ENCODE assay signal across 1 cellular context in the genomic region with DNA sequence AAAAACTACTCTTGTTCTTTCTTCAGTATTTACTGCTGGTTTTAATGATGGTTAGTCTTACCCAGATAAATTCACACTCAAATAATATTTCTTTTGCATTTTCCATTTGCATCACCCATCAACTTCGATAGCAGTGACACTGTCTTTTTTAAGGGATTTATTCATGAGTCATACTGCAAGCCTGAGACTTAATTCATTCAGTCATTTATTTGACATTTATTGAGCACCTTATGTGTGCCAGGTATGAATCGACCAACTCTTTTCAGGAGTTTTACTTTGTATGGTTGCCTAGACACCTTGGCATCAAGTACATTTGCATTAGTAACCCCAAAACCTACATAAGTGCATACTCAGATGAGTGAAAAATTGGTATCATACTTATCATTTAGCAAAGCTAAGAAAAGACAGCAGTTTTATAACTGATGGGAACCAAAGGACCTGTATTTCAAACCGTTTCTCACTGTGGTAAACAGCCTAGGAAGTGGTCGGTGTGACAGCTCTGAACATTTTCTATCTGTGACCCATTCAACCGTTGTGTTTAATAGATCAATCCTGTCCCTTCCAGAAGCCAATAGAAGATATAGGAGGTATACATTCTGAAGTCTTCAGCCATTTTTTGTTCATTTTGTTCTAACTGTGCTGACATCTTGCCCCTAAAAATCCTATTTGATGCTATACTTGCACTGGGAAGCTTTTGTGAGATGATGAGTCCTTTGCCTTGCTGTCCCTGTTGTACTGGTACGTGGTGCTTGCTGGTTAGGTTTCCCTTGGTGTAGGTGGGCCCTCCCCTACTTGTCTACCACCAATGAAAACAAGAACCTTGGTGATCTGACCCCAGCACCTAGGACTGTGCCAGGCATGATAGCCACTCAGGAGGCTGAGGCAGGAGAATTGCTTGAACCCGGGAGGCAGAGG.
TF ChIP-seq lines count a peak whose summit lies in the region.

No MANE protein-coding gene starts in this region.

TF ChIP-seq in IMR-90, 13 proteins besides CTCF, POLR2A, EP300 and RAD21:
- TF ChIP-seq CEBPB (IDR thresholded peaks at IDR 0.05; ENCODE audit: low read depth, low read length) (no peak), RCOR1 (IDR thresholded peaks at IDR 0.05; ENCODE audit: insufficient replicate concordance, low read length) (no peak), MAFK (IDR thresholded peaks at IDR 0.05; ENCODE audit: low read depth, low read length) (no peak), FOS (IDR thresholded peaks at IDR 0.05; ENCODE audit: low read depth, low read length) (no peak), MAZ (IDR thresholded peaks at IDR 0.05; ENCODE audit: borderline replicate concordance, low read depth, low read length) (no peak), CHD1 (IDR thresholded peaks at IDR 0.05; ENCODE audit: low read depth, low read length) (no peak), RFX5 (IDR thresholded peaks at IDR 0.05; ENCODE audit: low read depth, low read length) (no peak), BHLHE40 (IDR thresholded peaks at IDR 0.05; ENCODE audit: low read depth, low read length) (no peak), SMC3 (IDR thresholded peaks at IDR 0.05; ENCODE audit: low read depth, low read length) (no peak), MXI1 (IDR thresholded peaks at IDR 0.05; ENCODE audit: borderline replicate concordance, low read depth, low read length) (no peak), NFE2L2 (IDR thresholded peaks at IDR 0.05; ENCODE audit: low read depth, low read length) (no peak)
- TF ChIP-seq, protein P1, sequence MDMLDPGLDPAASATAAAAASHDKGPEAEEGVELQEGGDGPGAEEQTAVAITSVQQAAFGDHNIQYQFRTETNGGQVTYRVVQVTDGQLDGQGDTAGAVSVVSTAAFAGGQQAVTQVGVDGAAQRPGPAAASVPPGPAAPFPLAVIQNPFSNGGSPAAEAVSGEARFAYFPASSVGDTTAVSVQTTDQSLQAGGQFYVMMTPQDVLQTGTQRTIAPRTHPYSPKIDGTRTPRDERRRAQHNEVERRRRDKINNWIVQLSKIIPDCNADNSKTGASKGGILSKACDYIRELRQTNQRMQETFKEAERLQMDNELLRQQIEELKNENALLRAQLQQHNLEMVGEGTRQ (IDR thresholded peaks at IDR 0.05; ENCODE audit: low read depth, low read length), result no peak
- TF ChIP-seq, protein P2, sequence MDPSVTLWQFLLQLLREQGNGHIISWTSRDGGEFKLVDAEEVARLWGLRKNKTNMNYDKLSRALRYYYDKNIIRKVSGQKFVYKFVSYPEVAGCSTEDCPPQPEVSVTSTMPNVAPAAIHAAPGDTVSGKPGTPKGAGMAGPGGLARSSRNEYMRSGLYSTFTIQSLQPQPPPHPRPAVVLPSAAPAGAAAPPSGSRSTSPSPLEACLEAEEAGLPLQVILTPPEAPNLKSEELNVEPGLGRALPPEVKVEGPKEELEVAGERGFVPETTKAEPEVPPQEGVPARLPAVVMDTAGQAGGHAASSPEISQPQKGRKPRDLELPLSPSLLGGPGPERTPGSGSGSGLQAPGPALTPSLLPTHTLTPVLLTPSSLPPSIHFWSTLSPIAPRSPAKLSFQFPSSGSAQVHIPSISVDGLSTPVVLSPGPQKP (IDR thresholded peaks at IDR 0.05; ENCODE audit: borderline replicate concordance, low read depth, low read length), result no peak
